In the genomic region with DNA sequence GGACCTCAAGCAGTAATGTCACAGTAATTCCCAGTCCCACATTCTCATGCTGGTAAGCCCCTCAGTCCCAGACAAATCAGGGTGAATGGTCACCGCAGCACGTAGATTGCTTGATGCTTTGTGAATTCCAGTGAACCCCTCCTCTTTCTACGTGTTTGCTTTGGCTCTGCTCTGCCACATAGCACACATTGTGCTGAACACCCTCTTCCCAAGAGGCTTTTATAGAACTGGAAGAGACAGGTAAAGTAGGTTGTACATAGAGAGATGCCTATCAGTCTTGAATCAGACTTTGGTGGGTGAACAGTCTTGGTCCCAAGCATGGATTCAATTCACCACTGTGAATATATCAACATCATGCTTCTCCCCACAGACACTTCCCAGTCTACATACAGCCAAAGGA, we compare ENCODE assay signal across 27 cellular contexts. TPM values are rescaled to one million over a fixed set of nuclear protein-coding genes. Genes with fewer than 3 reads are reported as not detected.
"Had no signal": no experiment of that assay in that cellular context is flagged by ENCODE, and none has a peak within 500 bp of the region (broad histone marks: within the 10 kb centered on the region; RNA-seq: fewer than 3 reads in every experiment).

No MANE protein-coding gene starts in this region.

- H3K9me3 ChIP-seq: colonic mucosa, heart left ventricle, sigmoid colon, stomach, thyroid gland, uterus had no signal

- H3K27me3 ChIP-seq: colonic mucosa, thyroid gland, uterus had no signal

- H3K36me3 ChIP-seq: colonic mucosa, heart left ventricle, sigmoid colon, stomach, thyroid gland, uterus had no signal

- H3K36me3 Mint-ChIP-seq: type B pancreatic cell had no signal

- H3K27ac ChIP-seq: colonic mucosa, heart left ventricle, sigmoid colon, skin epidermis, stomach, thyroid gland, uterus had no signal

- H3K4me3 ChIP-seq: colonic mucosa, heart left ventricle, sigmoid colon, skin epidermis, stomach, thyroid gland, uterus had no signal

- H3K4me1 Mint-ChIP-seq: endodermal cell, nephron had no signal

- FAIRE-seq: frontal cortex had no signal

- ATAC-seq: heart left ventricle, left colon had no signal

- H3K4me1 ChIP-seq: colonic mucosa, heart left ventricle, sigmoid colon, stomach, thyroid gland, uterus had no signal

- DNase-seq: colonic mucosa; dermis blood vessel endothelial cell; endodermal cell; heart left ventricle; left colon; mesendoderm; naive B cell; posterior cingulate gyrus; sigmoid colon; stimulated activated naive CD4-positive, alpha-beta T cell; stomach; substantia nigra; thyroid gland; uterus had no signal

- H3K27ac Mint-ChIP-seq: endodermal cell, nephron, type B pancreatic cell had no signal

- H3K9me3 Mint-ChIP-seq: endodermal cell, type B pancreatic cell had no signal

- H3K4me3 Mint-ChIP-seq: endodermal cell, naive B cell, nephron, type B pancreatic cell had no signal

RNA-seq across cellular contexts. Expression of gene KRTAP9-6, which starts 0.6 kb away (rescaled TPM):
- total RNA-seq: cerebellum, colonic mucosa, dermis blood vessel endothelial cell, endodermal cell, fibroblast of lung, frontal cortex, glomerular endothelial cell, heart left ventricle, kidney epithelial cell, left colon, liver, lung microvascular endothelial cell, omental fat pad, pulmonary artery endothelial cell, sigmoid colon, stomach, thyroid gland, uterus had no signal
- polyA plus RNA-seq: esophagus, fibroblast of lung, heart left ventricle, liver, sigmoid colon, stomach had no signal

RNA-seq across cellular contexts. Expression of gene KRTAP9-9, which starts 9.4 kb away (rescaled TPM):
- total RNA-seq: cerebellum, colonic mucosa, dermis blood vessel endothelial cell, endodermal cell, fibroblast of lung, frontal cortex, glomerular endothelial cell, heart left ventricle, kidney epithelial cell, left colon, liver, lung microvascular endothelial cell, omental fat pad, pulmonary artery endothelial cell, sigmoid colon, stomach, thyroid gland, uterus had no signal
- polyA plus RNA-seq: esophagus, fibroblast of lung, heart left ventricle, liver, sigmoid colon, stomach had no signal

RNA-seq across cellular contexts. Expression of gene KRTAP9-7, which starts 10.9 kb away (rescaled TPM):
- total RNA-seq: cerebellum, colonic mucosa, dermis blood vessel endothelial cell, endodermal cell, fibroblast of lung, frontal cortex, glomerular endothelial cell, heart left ventricle, kidney epithelial cell, left colon, liver, lung microvascular endothelial cell, omental fat pad, pulmonary artery endothelial cell, sigmoid colon, stomach, thyroid gland, uterus had no signal
- polyA plus RNA-seq: esophagus, fibroblast of lung, heart left ventricle, liver, sigmoid colon, stomach had no signal

RNA-seq across cellular contexts. Expression of gene KRTAP9-4, which starts 15.1 kb away (rescaled TPM):
- total RNA-seq: cerebellum, colonic mucosa, dermis blood vessel endothelial cell, endodermal cell, fibroblast of lung, frontal cortex, glomerular endothelial cell, heart left ventricle, kidney epithelial cell, left colon, liver, lung microvascular endothelial cell, omental fat pad, pulmonary artery endothelial cell, sigmoid colon, stomach, thyroid gland, uterus had no signal
- polyA plus RNA-seq: esophagus, fibroblast of lung, heart left ventricle, liver, sigmoid colon, stomach had no signal

RNA-seq across cellular contexts. Expression of gene KRTAP9-8, which starts 26.8 kb away (rescaled TPM):
- total RNA-seq: cerebellum, colonic mucosa, dermis blood vessel endothelial cell, endodermal cell, fibroblast of lung, frontal cortex, glomerular endothelial cell, heart left ventricle, kidney epithelial cell, left colon, liver, lung microvascular endothelial cell, omental fat pad, pulmonary artery endothelial cell, sigmoid colon, stomach, thyroid gland, uterus had no signal
- polyA plus RNA-seq: esophagus, fibroblast of lung, heart left ventricle, liver, sigmoid colon, stomach had no signal
